28 cellular contexts compared by ENCODE assay signal in the genomic region with DNA sequence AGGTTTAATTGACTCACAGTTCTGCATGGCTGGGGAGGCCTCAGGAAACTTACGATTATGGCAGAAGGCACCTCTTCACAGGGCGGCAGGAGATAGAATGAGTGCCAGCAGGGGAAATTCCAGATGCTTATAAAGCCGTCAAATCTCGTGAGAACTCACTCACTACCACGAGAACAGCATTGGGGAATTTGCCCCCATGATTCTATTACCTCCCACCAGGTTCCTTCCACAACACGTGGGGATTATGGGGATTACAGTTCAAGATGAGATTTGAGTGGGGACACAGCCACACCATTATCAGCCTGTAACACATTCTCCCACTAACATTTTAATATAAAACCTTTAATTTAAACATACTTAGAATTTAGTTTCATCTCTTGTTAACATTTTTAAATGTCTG.
"Had no signal": no experiment of that assay in that cellular context is flagged by ENCODE, and none has a peak within 500 bp of the region (broad histone marks: within the 10 kb centered on the region; RNA-seq: fewer than 3 reads in every experiment).

No MANE protein-coding gene starts in this region.

- H3K4me1 ChIP-seq: neural progenitor cell, parathyroid adenoma, psoas muscle, right lobe of liver, sigmoid colon, stomach, thyroid gland, tibial nerve, upper lobe of left lung, vagina had no signal

- ATAC-seq: natural killer cell treated with Interleukin-12 subunit alpha and Interleukin-12 subunit beta and Interleukin-15 and Interleukin-18, amount 100 ng/mL, for 72 hours; psoas muscle; right cardiac atrium; right lobe of liver; stimulated activated effector memory CD8-positive, alpha-beta T cell treated with anti-CD3 and anti-CD28 coated beads, Interleukin-12 subunit alpha, Interleukin-12 subunit beta, amount 100 ng/mL, for 72 hours; stimulated activated naive B cell treated with anti-CD40 and anti-IgM and Interleukin-4, amounts not matched to agents 10 μg/mL and 1 μg/mL and 100 μg/mL, for 72 hours had no signal

- H3K27me3 ChIP-seq: neural progenitor cell, ovary, right lobe of liver, sigmoid colon, thyroid gland, tibial nerve, upper lobe of left lung, vagina had no signal

- FAIRE-seq: urothelium cell line had no signal

- H3K4me2 ChIP-seq: neural progenitor cell had no signal

- H3K27me3 Mint-ChIP-seq: natural killer cell treated with Interleukin-12 subunit alpha and Interleukin-12 subunit beta and Interleukin-15 and Interleukin-18, amount 100 ng/mL, for 72 hours; progenitor cell of endocrine pancreas; stimulated activated naive B cell treated with anti-CD40 and anti-IgM and Interleukin-4, amounts not matched to agents 10 μg/mL and 1 μg/mL and 100 μg/mL, for 72 hours; stimulated activated naive CD8-positive, alpha-beta T cell treated with anti-CD3 and anti-CD28 coated beads, Interleukin-15, Interleukin-2, amounts not matched to agents 100 ng/mL and 50 ng/mL, for 24 hours had no signal

- H3K36me3 Mint-ChIP-seq: natural killer cell treated with Interleukin-12 subunit alpha and Interleukin-12 subunit beta and Interleukin-15 and Interleukin-18, amount 100 ng/mL, for 72 hours; neural progenitor cell; stimulated activated effector memory CD8-positive, alpha-beta T cell treated with anti-CD3 and anti-CD28 coated beads, Interleukin-12 subunit alpha, Interleukin-12 subunit beta, amount 100 ng/mL, for 72 hours had no signal

- H3K27ac Mint-ChIP-seq: natural killer cell treated with Interleukin-12 subunit alpha and Interleukin-12 subunit beta and Interleukin-15 and Interleukin-18, amount 100 ng/mL, for 72 hours; neural progenitor cell; progenitor cell of endocrine pancreas; stimulated activated effector memory CD8-positive, alpha-beta T cell treated with anti-CD3 and anti-CD28 coated beads, Interleukin-12 subunit alpha, Interleukin-12 subunit beta, amount 100 ng/mL, for 72 hours; stimulated activated naive B cell treated with anti-CD40 and anti-IgM and Interleukin-4, amounts not matched to agents 10 μg/mL and 1 μg/mL and 100 μg/mL, for 72 hours; stimulated activated naive CD8-positive, alpha-beta T cell treated with anti-CD3 and anti-CD28 coated beads, Interleukin-15, Interleukin-2, amounts not matched to agents 100 ng/mL and 50 ng/mL, for 24 hours had no signal

- H3K4me1 Mint-ChIP-seq: neural progenitor cell; stimulated activated effector memory CD8-positive, alpha-beta T cell treated with anti-CD3 and anti-CD28 coated beads, Interleukin-12 subunit alpha, Interleukin-12 subunit beta, amount 100 ng/mL, for 72 hours; stimulated activated naive B cell treated with anti-CD40 and anti-IgM and Interleukin-4, amounts not matched to agents 10 μg/mL and 1 μg/mL and 100 μg/mL, for 72 hours had no signal

- H3K9ac ChIP-seq: neural progenitor cell, parathyroid adenoma had no signal

- H3K36me3 ChIP-seq: neural progenitor cell, ovary, right lobe of liver, sigmoid colon, stomach, thoracic aorta, thyroid gland, tibial nerve, upper lobe of left lung, vagina had no signal

- H2AFZ ChIP-seq: neural progenitor cell, parathyroid adenoma had no signal

- H3K4me3 Mint-ChIP-seq: natural killer cell treated with Interleukin-12 subunit alpha and Interleukin-12 subunit beta and Interleukin-15 and Interleukin-18, amount 100 ng/mL, for 72 hours; neural progenitor cell; stimulated activated effector memory CD8-positive, alpha-beta T cell treated with anti-CD3 and anti-CD28 coated beads, Interleukin-12 subunit alpha, Interleukin-12 subunit beta, amount 100 ng/mL, for 72 hours; stimulated activated naive B cell treated with anti-CD40 and anti-IgM and Interleukin-4, amounts not matched to agents 10 μg/mL and 1 μg/mL and 100 μg/mL, for 72 hours; stimulated activated naive CD8-positive, alpha-beta T cell treated with anti-CD3 and anti-CD28 coated beads, Interleukin-15, Interleukin-2, amounts not matched to agents 100 ng/mL and 50 ng/mL, for 24 hours had no signal

- H3K4me3 ChIP-seq: neural progenitor cell, ovary, psoas muscle, right lobe of liver, sigmoid colon, stomach, thoracic aorta, thyroid gland, tibial nerve, upper lobe of left lung, vagina had no signal

- DNase-seq: occipital lobe; ovary; posterior cingulate gyrus; psoas muscle; right cardiac atrium; right lobe of liver; sigmoid colon; small intestine; stimulated activated CD4-positive, alpha-beta T cell treated with anti-CD3 and anti-CD28 coated beads, Interleukin-15, amount 100 ng/mL, for 24 hours; stimulated activated CD4-positive, alpha-beta T cell treated with anti-CD3 and anti-CD28 coated beads, Interleukin-2, amount 100 ng/mL, for 24 hours; stimulated activated CD4-positive, alpha-beta T cell treated with anti-CD3 and anti-CD28 coated beads, Interleukin-2, amount 100 ng/mL, for 48 hours; stimulated activated CD4-positive, alpha-beta T cell treated with anti-CD3 and anti-CD28 coated beads, Interleukin-4, amount 100 ng/mL, for 24 hours; stimulated activated naive B cell treated with anti-CD40 and anti-IgM and Interleukin-4, amounts not matched to agents 10 μg/mL and 1 μg/mL and 100 μg/mL, for 72 hours; stimulated activated naive CD4-positive, alpha-beta T cell treated with Interleukin-2 at 50 U/mL for 16 hours; stomach; thyroid gland; trophoblast cell; upper lobe of left lung had no signal

- H3K79me2 ChIP-seq: parathyroid adenoma had no signal

- H3K9me3 ChIP-seq: ovary, psoas muscle, right lobe of liver, sigmoid colon, stomach, thoracic aorta, thyroid gland, tibial nerve, upper lobe of left lung, vagina had no signal

- H3K9me3 Mint-ChIP-seq: natural killer cell treated with Interleukin-12 subunit alpha and Interleukin-12 subunit beta and Interleukin-15 and Interleukin-18, amount 100 ng/mL, for 72 hours; stimulated activated effector memory CD8-positive, alpha-beta T cell treated with anti-CD3 and anti-CD28 coated beads, Interleukin-12 subunit alpha, Interleukin-12 subunit beta, amount 100 ng/mL, for 72 hours; stimulated activated naive B cell treated with anti-CD40 and anti-IgM and Interleukin-4, amounts not matched to agents 10 μg/mL and 1 μg/mL and 100 μg/mL, for 72 hours; stimulated activated naive CD8-positive, alpha-beta T cell treated with anti-CD3 and anti-CD28 coated beads, Interleukin-15, Interleukin-2, amounts not matched to agents 100 ng/mL and 50 ng/mL, for 24 hours had no signal

- H3K27ac ChIP-seq: neural progenitor cell, ovary, parathyroid adenoma, psoas muscle, right lobe of liver, sigmoid colon, stomach, thoracic aorta, thyroid gland, tibial nerve, upper lobe of left lung, vagina had no signal
